In the genomic region with DNA sequence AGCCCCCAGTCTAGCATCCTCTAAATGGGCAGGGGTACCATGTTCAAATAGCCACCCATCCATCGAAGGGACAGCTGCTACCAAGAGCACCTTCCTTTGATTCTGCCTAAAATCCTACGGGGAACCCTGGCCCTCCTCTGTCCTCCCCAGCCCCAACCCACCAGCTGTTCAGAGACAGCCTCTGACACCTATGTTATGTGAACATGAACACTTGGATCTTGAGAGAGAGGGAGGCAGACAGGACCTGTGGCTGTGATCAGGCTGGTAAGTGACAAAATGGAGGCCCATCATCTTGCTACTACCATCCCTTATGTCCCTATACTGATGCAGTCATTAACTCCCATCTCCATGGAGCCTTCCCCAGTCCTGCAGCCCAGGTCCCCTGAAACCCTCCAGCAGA, we compare ENCODE assay signal across 1 cellular context.
TF ChIP-seq lines count a peak whose summit lies in the region.

No MANE protein-coding gene starts in this region.

TF ChIP-seq in GM23338, 12 proteins besides CTCF, POLR2A, EP300 and RAD21:
- TF ChIP-seq CREB1 (CRISPR knock-in tag; IDR thresholded peaks at IDR 0.05; ENCODE audit: low read depth) (no peak), POLR2AphosphoS5 (IDR thresholded peaks at IDR 0.05; ENCODE audit: low read depth) (peak; percentile 47; the same call in 1 of the 2 replicates)
- TF ChIP-seq, protein P1, sequence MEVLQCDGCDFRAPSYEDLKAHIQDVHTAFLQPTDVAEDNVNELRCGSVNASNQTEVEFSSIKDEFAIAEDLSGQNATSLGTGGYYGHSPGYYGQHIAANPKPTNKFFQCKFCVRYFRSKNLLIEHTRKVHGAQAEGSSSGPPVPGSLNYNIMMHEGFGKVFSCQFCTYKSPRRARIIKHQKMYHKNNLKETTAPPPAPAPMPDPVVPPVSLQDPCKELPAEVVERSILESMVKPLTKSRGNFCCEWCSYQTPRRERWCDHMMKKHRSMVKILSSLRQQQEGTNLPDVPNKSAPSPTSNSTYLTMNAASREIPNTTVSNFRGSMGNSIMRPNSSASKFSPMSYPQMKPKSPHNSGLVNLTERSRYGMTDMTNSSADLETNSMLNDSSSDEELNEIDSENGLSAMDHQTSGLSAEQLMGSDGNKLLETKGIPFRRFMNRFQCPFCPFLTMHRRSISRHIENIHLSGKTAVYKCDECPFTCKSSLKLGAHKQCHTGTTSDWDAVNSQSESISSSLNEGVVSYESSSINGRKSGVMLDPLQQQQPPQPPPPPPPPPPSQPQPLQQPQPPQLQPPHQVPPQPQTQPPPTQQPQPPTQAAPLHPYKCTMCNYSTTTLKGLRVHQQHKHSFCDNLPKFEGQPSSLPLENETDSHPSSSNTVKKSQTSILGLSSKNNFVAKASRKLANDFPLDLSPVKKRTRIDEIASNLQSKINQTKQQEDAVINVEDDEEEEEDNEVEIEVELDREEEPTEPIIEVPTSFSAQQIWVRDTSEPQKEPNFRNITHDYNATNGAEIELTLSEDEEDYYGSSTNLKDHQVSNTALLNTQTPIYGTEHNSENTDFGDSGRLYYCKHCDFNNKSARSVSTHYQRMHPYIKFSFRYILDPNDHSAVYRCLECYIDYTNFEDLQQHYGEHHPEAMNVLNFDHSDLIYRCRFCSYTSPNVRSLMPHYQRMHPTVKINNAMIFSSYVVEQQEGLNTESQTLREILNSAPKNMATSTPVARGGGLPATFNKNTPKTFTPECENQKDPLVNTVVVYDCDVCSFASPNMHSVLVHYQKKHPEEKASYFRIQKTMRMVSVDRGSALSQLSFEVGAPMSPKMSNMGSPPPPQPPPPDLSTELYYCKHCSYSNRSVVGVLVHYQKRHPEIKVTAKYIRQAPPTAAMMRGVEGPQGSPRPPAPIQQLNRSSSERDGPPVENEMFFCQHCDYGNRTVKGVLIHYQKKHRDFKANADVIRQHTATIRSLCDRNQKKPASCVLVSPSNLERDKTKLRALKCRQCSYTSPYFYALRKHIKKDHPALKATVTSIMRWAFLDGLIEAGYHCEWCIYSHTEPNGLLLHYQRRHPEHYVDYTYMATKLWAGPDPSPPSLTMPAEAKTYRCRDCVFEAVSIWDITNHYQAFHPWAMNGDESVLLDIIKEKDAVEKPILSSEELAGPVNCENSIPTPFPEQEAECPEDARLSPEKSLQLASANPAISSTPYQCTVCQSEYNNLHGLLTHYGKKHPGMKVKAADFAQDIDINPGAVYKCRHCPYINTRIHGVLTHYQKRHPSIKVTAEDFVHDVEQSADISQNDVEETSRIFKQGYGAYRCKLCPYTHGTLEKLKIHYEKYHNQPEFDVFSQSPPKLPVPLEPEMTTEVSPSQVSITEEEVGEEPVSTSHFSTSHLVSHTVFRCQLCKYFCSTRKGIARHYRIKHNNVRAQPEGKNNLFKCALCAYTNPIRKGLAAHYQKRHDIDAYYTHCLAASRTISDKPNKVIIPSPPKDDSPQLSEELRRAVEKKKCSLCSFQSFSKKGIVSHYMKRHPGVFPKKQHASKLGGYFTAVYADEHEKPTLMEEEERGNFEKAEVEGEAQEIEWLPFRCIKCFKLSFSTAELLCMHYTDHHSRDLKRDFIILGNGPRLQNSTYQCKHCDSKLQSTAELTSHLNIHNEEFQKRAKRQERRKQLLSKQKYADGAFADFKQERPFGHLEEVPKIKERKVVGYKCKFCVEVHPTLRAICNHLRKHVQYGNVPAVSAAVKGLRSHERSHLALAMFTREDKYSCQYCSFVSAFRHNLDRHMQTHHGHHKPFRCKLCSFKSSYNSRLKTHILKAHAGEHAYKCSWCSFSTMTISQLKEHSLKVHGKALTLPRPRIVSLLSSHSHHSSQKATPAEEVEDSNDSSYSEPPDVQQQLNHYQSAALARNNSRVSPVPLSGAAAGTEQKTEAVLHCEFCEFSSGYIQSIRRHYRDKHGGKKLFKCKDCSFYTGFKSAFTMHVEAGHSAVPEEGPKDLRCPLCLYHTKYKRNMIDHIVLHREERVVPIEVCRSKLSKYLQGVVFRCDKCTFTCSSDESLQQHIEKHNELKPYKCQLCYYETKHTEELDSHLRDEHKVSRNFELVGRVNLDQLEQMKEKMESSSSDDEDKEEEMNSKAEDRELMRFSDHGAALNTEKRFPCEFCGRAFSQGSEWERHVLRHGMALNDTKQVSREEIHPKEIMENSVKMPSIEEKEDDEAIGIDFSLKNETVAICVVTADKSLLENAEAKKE (CRISPR knock-in tag; IDR thresholded peaks at IDR 0.05): no peak
TF ChIP-seq in GM23338: peak in this region for 1.
